Comparison of ENCODE assay signal across 16 cellular contexts in the genomic region with DNA sequence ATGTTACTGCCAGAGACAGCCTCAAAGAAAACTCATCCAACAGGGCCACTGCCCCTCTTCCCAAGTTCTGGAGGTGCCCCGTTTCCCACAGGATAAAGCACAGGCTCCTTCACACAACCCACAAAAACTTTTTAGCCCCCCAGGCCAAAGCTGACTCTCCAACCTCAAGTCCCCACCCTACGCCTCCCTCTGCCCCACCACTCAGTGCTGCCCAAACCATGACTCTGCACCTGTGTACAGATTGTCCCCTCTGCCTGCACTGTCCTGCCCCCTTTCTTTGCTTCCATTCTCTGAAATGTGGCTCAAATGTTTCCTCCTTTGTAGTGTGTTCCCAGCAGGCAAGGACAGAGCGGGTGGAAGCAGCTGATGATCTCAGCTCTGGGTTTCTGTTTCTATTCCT.
DNase-seq lines count a peak whose midpoint lies in the region; TF ChIP-seq lines count a peak whose summit lies in the region.
"Had no signal": no experiment of that assay in that cellular context is flagged by ENCODE, and none has a peak within 500 bp of the region (broad histone marks: within the 10 kb centered on the region; RNA-seq: fewer than 3 reads in every experiment).

No MANE protein-coding gene starts in this region.

- no peak overlapping the region for H2AK5ac ChIP-seq in H9 (ENCODE audit: insufficient read length, low read length)

- H3K4me3 Mint-ChIP-seq in activated CD4-positive, alpha-beta memory T cell treated with anti-CD3 and anti-CD28 coated beads, Interleukin-2, amount 10 ng/mL, durations not matched to agents 7 days and 5 days, result no peak overlapping the region
- H3K4me3 Mint-ChIP-seq in activated CD4-positive, alpha-beta memory T cell treated with anti-CD3 and anti-CD28 coated beads for 36 hours, result no peak overlapping the region
- H3K4me3 Mint-ChIP-seq in H9 (no peak overlapping the region), neural progenitor cell (no peak overlapping the region)
- H3K4me3 Mint-ChIP-seq: CD8-positive, alpha-beta memory T cell; HFFc6 had no signal

- intact Hi-C loops in activated CD4-positive, alpha-beta memory T cell treated with anti-CD3 and anti-CD28 coated beads for 36 hours (cut with micrococcal nuclease), result no loop called here
- intact Hi-C loops in sigmoid colon (cut with DNase I), result no loop called here

- H3K4me2 ChIP-seq in H9 (ENCODE audit: insufficient read depth, insufficient read length, low read length) (no peak overlapping the region), neural progenitor cell (no peak overlapping the region)

- H3K36me3 ChIP-seq in sigmoid colon (no peaks in the 10 kb centered on the region), neural progenitor cell (no peaks in the 10 kb centered on the region)
- H3K36me3 ChIP-seq: HAP-1 had no signal

- POLR2A ChIA-PET in activated CD4-positive, alpha-beta memory T cell treated with anti-CD3 and anti-CD28 coated beads, Interleukin-2, amount 10 ng/mL, durations not matched to agents 7 days and 5 days (lab: Charles Lee), result no interaction called here
- POLR2A ChIA-PET in activated CD4-positive, alpha-beta memory T cell treated with anti-CD3 and anti-CD28 coated beads for 36 hours (lab: Charles Lee), result no interaction called here

- peaks cover 7% of the 10 kb centered on the region for H3K27me3 Mint-ChIP-seq in activated CD4-positive, alpha-beta memory T cell treated with anti-CD3 and anti-CD28 coated beads, Interleukin-2, amount 10 ng/mL, durations not matched to agents 7 days and 5 days
- peaks cover 13% of the 10 kb centered on the region for H3K27me3 Mint-ChIP-seq in activated CD4-positive, alpha-beta memory T cell treated with anti-CD3 and anti-CD28 coated beads for 36 hours
- H3K27me3 Mint-ChIP-seq in H9 (ENCODE audit: low read depth), result peaks cover 9% of the 10 kb centered on the region; the same call in 1 of the 2 replicates
- H3K27me3 Mint-ChIP-seq in neural progenitor cell (ENCODE audit: insufficient read depth, low read depth), result peaks cover 4% of the 10 kb centered on the region

- TF ChIP-seq CTCF in H9 (conservative IDR thresholded peaks at IDR 0.05), result no peak
- TF ChIP-seq CTCF in sigmoid colon (IDR thresholded peaks at IDR 0.05), result no peak
- no peak for TF ChIP-seq CTCF in neural progenitor cell (IDR thresholded peaks at IDR 0.05)

- no peaks in the 10 kb centered on the region for H3K9me3 ChIP-seq in H9 (ENCODE audit: control insufficient read depth, low read depth, low read length)
- no peaks in the 10 kb centered on the region for H3K9me3 ChIP-seq in sigmoid colon
- H3K9me3 ChIP-seq in neural progenitor cell (ENCODE audit: low read depth), result no peaks in the 10 kb centered on the region
- H3K9me3 ChIP-seq: Caco-2, HAP-1 had no signal

- TF ChIP-seq POLR2A in sigmoid colon (IDR thresholded peaks at IDR 0.05), result no peak

- no peak overlapping the region for H3K14ac ChIP-seq in H9 (ENCODE audit: insufficient read depth, low read length)

- no peak overlapping the region for H2AFZ ChIP-seq in H9 (ENCODE audit: low read length)
- H2AFZ ChIP-seq in neural progenitor cell (replicated peaks), result no peak overlapping the region

- H3K56ac ChIP-seq in H9 (ENCODE audit: insufficient read length, low read depth, low read length), result no peak overlapping the region

- H3K4me1 ChIP-seq in H9 (ENCODE audit: insufficient read depth, low read length) (no peaks in the 10 kb centered on the region), sigmoid colon (no peaks in the 10 kb centered on the region), neural progenitor cell (peaks cover 5% of the 10 kb centered on the region)
- H3K4me1 ChIP-seq: Caco-2, HAP-1 had no signal

- no peak overlapping the region for H4K91ac ChIP-seq in H9 (ENCODE audit: insufficient read length, low read depth, low read length)

- no CpG with 5 or more reads among the region's 3 CpGs for WGBS in H9 (ENCODE audit: extremely low coverage, insufficient read length, low lambda C conversion rate)
- 81 to 89% methylated on average over 3 of the region's 3 CpGs for WGBS in sigmoid colon, 2 donors

- TF ChIP-seq EP300 in sigmoid colon (IDR thresholded peaks at IDR 0.05), result no peak

- H3K36me3 Mint-ChIP-seq in activated CD4-positive, alpha-beta memory T cell treated with anti-CD3 and anti-CD28 coated beads, Interleukin-2, amount 10 ng/mL, durations not matched to agents 7 days and 5 days (ENCODE audit: low read depth), result no peaks in the 10 kb centered on the region
- no peaks in the 10 kb centered on the region for H3K36me3 Mint-ChIP-seq in activated CD4-positive, alpha-beta memory T cell treated with anti-CD3 and anti-CD28 coated beads for 36 hours
- no peaks in the 10 kb centered on the region; a peak in 1 of 7 replicates for H3K36me3 Mint-ChIP-seq in H9 (ENCODE audit: insufficient read depth in 1 of 3, low read depth in 3 of 3)
- no peaks in the 10 kb centered on the region for H3K36me3 Mint-ChIP-seq in neural progenitor cell
- H3K36me3 Mint-ChIP-seq: CD8-positive, alpha-beta memory T cell had no signal

- no peaks in the 10 kb centered on the region for H3K27me3 ChIP-seq in H9 (ENCODE audit: insufficient read depth, low read length)
- no peaks in the 10 kb centered on the region for H3K27me3 ChIP-seq in sigmoid colon
- no peaks in the 10 kb centered on the region for H3K27me3 ChIP-seq in neural progenitor cell

- H3K18ac ChIP-seq in H9 (ENCODE audit: insufficient read length, low read depth, low read length), result no peak overlapping the region

- H4K20me1 ChIP-seq in H9 (ENCODE audit: control insufficient read depth, insufficient read depth, insufficient read length) (no peaks in the 10 kb centered on the region), neural progenitor cell (ENCODE audit: low read depth) (no peaks in the 10 kb centered on the region)

- H3F3A ChIP-seq in neural progenitor cell (ENCODE audit: low read depth), result no peaks in the 10 kb centered on the region

- no peak overlapping the region for H2BK5ac ChIP-seq in H9 (ENCODE audit: insufficient read length, low read length)

- no peak overlapping the region for H3K4me3 ChIP-seq in sigmoid colon
- H3K4me3 ChIP-seq in neural progenitor cell, result no peak overlapping the region
- H3K4me3 ChIP-seq: HAP-1 had no signal

- H2BK15ac ChIP-seq in H9 (ENCODE audit: low read depth, low read length), result no peak overlapping the region

- H3K23me2 ChIP-seq in H9 (ENCODE audit: insufficient read length, low read depth, low read length, poor library complexity, severe bottlenecking), result no peaks in the 10 kb centered on the region

- no peak overlapping the region for H3K27ac Mint-ChIP-seq in activated CD4-positive, alpha-beta memory T cell treated with anti-CD3 and anti-CD28 coated beads, Interleukin-2, amount 10 ng/mL, durations not matched to agents 7 days and 5 days
- no peak overlapping the region for H3K27ac Mint-ChIP-seq in activated CD4-positive, alpha-beta memory T cell treated with anti-CD3 and anti-CD28 coated beads for 36 hours
- H3K27ac Mint-ChIP-seq in H9 (peak overlapping the region in 1 of 3 experiments; percentile 16; a peak in 1 of 7 replicates), neural progenitor cell (no peak overlapping the region)
- H3K27ac Mint-ChIP-seq: HFFc6 had no signal

- CTCF ChIA-PET in activated CD4-positive, alpha-beta memory T cell treated with anti-CD3 and anti-CD28 coated beads, Interleukin-2, amount 10 ng/mL, durations not matched to agents 7 days and 5 days (lab: Charles Lee), result no interaction called here
- CTCF ChIA-PET in activated CD4-positive, alpha-beta memory T cell treated with anti-CD3 and anti-CD28 coated beads for 36 hours (lab: Charles Lee), result no interaction called here

- H3K9ac ChIP-seq in H9 (ENCODE audit: extremely low read depth, insufficient read length, low read length) (no peak overlapping the region), neural progenitor cell (no peak overlapping the region)

- no peak overlapping the region for H4K5ac ChIP-seq in H9 (ENCODE audit: insufficient read length, low read depth, low read length)

- no peak overlapping the region for H3K23ac ChIP-seq in H9 (ENCODE audit: insufficient read length, low read depth, low read length)

- no peak overlapping the region for H3K4ac ChIP-seq in H9 (ENCODE audit: low read depth, low read length)

- no peaks in the 10 kb centered on the region for H3K79me1 ChIP-seq in H9 (ENCODE audit: insufficient read depth, low read depth, low read length, poor library complexity, severe bottlenecking)

- no peaks in the 10 kb centered on the region for H3K9me3 Mint-ChIP-seq in activated CD4-positive, alpha-beta memory T cell treated with anti-CD3 and anti-CD28 coated beads, Interleukin-2, amount 10 ng/mL, durations not matched to agents 7 days and 5 days
- no peaks in the 10 kb centered on the region for H3K9me3 Mint-ChIP-seq in activated CD4-positive, alpha-beta memory T cell treated with anti-CD3 and anti-CD28 coated beads for 36 hours
- H3K9me3 Mint-ChIP-seq in H9 (no peaks in the 10 kb centered on the region), neural progenitor cell (no peaks in the 10 kb centered on the region)
- H3K9me3 Mint-ChIP-seq: CD8-positive, alpha-beta memory T cell had no signal

- peak; percentile 8 for DNase-seq in activated CD4-positive, alpha-beta memory T cell treated with anti-CD3 and anti-CD28 coated beads, Interleukin-2, amount 10 ng/mL, durations not matched to agents 7 days and 5 days
- no peak for DNase-seq in activated CD4-positive, alpha-beta memory T cell treated with anti-CD3 and anti-CD28 coated beads for 36 hours
- DNase-seq in H9, result peak; percentile 12
- DNase-seq in ecto neural progenitor cell (ENCODE audit: low spot score), result peak; percentile 17
- peak; percentile 13 for DNase-seq in sigmoid colon
- no peak for DNase-seq in HT-29 (ENCODE audit: low spot score)
- no peak for DNase-seq in neural progenitor cell (ENCODE audit: low spot score)
- no peak for DNase-seq in NK-92 treated with Interleukin-12 subunit alpha and Interleukin-12 subunit beta, amount 100 ng/mL, for 24 hours (lab: John Stamatoyannopoulos, UW)
- DNase-seq: Caco-2; CD8-positive, alpha-beta memory T cell; DND-41; GDM1; GOT3; HFFc6 had no signal

- no peaks in the 10 kb centered on the region for H3K79me2 ChIP-seq in H9 (ENCODE audit: insufficient read depth, low read length)
- H3K79me2 ChIP-seq in neural progenitor cell (ENCODE audit: low read depth), result no peaks in the 10 kb centered on the region

- H3T11ph ChIP-seq in H9 (ENCODE audit: low read length), result no peak overlapping the region

- no peak overlapping the region for H2BK20ac ChIP-seq in H9 (ENCODE audit: low read depth, low read length, poor library complexity, severe bottlenecking)

- no peak overlapping the region for H3K27ac ChIP-seq in H9 (ENCODE audit: insufficient read length, low read depth, low read length)
- H3K27ac ChIP-seq in sigmoid colon, result no peak overlapping the region
- no peak overlapping the region for H3K27ac ChIP-seq in neural progenitor cell
- H3K27ac ChIP-seq: 22Rv1 had no signal

- H3K4me1 Mint-ChIP-seq in activated CD4-positive, alpha-beta memory T cell treated with anti-CD3 and anti-CD28 coated beads, Interleukin-2, amount 10 ng/mL, durations not matched to agents 7 days and 5 days, result peaks cover 2% of the 10 kb centered on the region
- H3K4me1 Mint-ChIP-seq in activated CD4-positive, alpha-beta memory T cell treated with anti-CD3 and anti-CD28 coated beads for 36 hours (ENCODE audit: low read depth), result no peaks in the 10 kb centered on the region
- H3K4me1 Mint-ChIP-seq in H9 (peaks cover 16% of the 10 kb centered on the region in 2 experiments), neural progenitor cell (no peaks in the 10 kb centered on the region)
- H3K4me1 Mint-ChIP-seq: CD8-positive, alpha-beta memory T cell had no signal

- H2BK12ac ChIP-seq in H9 (ENCODE audit: insufficient read length, low read depth, low read length), result no peak overlapping the region

- H2BK120ac ChIP-seq in H9 (ENCODE audit: low read depth, low read length, poor library complexity, severe bottlenecking), result no peak overlapping the region

- H4K8ac ChIP-seq in H9 (replicated peaks; ENCODE audit: insufficient read length, low read depth, low read length), result no peak overlapping the region

Comparison
In these comparisons a context has a peak if more than half of its experiments do, and no peak if none do; other contexts are left out.
1. DNase-seq: peak in activated CD4-positive, alpha-beta memory T cell treated with anti-CD3 and anti-CD28 coated beads, Interleukin-2, amount 10 ng/mL, durations not matched to agents 7 days and 5 days (single experiment), H9 (single experiment), ecto neural progenitor cell (single experiment) and sigmoid colon (single experiment); none in activated CD4-positive, alpha-beta memory T cell treated with anti-CD3 and anti-CD28 coated beads for 36 hours (single experiment), HT-29 (single experiment), neural progenitor cell (single experiment) and NK-92 treated with Interleukin-12 subunit alpha and Interleukin-12 subunit beta, amount 100 ng/mL, for 24 hours (single experiment).